33 cellular contexts compared by ENCODE assay signal in genomic region chr18:36901277-36901701, GRCh38.
DNase-seq lines count a peak whose midpoint lies in the region; ATAC-seq, FAIRE-seq and TF ChIP-seq lines count a peak whose summit lies in the region.
"Had no signal": no experiment of that assay in that cellular context is flagged by ENCODE, and none has a peak within 500 bp of the region (broad histone marks: within the 10 kb centered on the region; RNA-seq: fewer than 3 reads in every experiment).

No MANE protein-coding gene starts in this region.

- no peaks in the 10 kb centered on the region for H3K27me3 Mint-ChIP-seq in osteocyte (ENCODE audit: unreplicated experiment)
- H3K27me3 Mint-ChIP-seq: CD4-positive, alpha-beta T cell; IgD-negative memory B cell; stimulated activated naive CD8-positive, alpha-beta T cell treated with anti-CD3 and anti-CD28 coated beads, Interleukin-15, amount 100 ng/mL, for 72 hours had no signal

- peaks cover 0 to 12% of the 10 kb centered on the region in 2 experiments; a peak in 2 of 4 replicates for H3K4me1 ChIP-seq in SK-N-SH (ENCODE audit: control insufficient read depth in 1 of 2, insufficient read depth in 2 of 2, low read depth in 1 of 2, low read length in 1 of 2)
- H3K4me1 ChIP-seq in endothelial cell of umbilical vein (ENCODE audit: control insufficient read depth, extremely low read depth, insufficient read depth, low read length): peaks cover 7% of the 10 kb centered on the region
- H3K4me1 ChIP-seq in upper lobe of left lung: no peaks in the 10 kb centered on the region
- H3K4me1 ChIP-seq: neural progenitor cell, right lobe of liver, SJSA1 had no signal

- no peaks in the 10 kb centered on the region for H3K27me3 ChIP-seq in SK-N-SH (ENCODE audit: insufficient read depth)
- H3K27me3 ChIP-seq in endothelial cell of umbilical vein (ENCODE audit: control insufficient read depth in 2 of 2, insufficient read depth in 2 of 2, low read length in 2 of 2): no peaks in the 10 kb centered on the region
- H3K27me3 ChIP-seq in upper lobe of left lung: no peaks in the 10 kb centered on the region
- H3K27me3 ChIP-seq: brain microvascular endothelial cell, dorsolateral prefrontal cortex, neural progenitor cell, right lobe of liver, SJSA1, tibial artery had no signal

- H3K4me3 ChIP-seq in SK-N-SH (ENCODE audit: low read depth in 2 of 2, low read length in 1 of 2) (no peak overlapping the region), endothelial cell of umbilical vein (replicated peaks in 1 of 3; ENCODE audit: insufficient read depth in 1 of 3, low read depth in 1 of 3, low read length in 3 of 3) (no peak overlapping the region), upper lobe of left lung (no peak overlapping the region)
- H3K4me3 ChIP-seq: dorsolateral prefrontal cortex, GM12878, neural progenitor cell, right lobe of liver, SJSA1, tibial artery had no signal

- FAIRE-seq in endothelial cell of umbilical vein (lab: Jason Lieb, UNC): peak; percentile 50
- FAIRE-seq: endometrium, GM12878, keratinocyte, TTC549 had no signal

- no peak overlapping the region for H3K27ac ChIP-seq in SK-N-SH (ENCODE audit: low read depth in 2 of 2, low read length in 1 of 2)
- no peak overlapping the region for H3K27ac ChIP-seq in endothelial cell of umbilical vein (ENCODE audit: insufficient read depth, low read depth, low read length)
- no peak overlapping the region for H3K27ac ChIP-seq in upper lobe of left lung
- H3K27ac ChIP-seq: brain microvascular endothelial cell, dorsolateral prefrontal cortex, neural progenitor cell, right lobe of liver, RWPE1, SJSA1 had no signal

- no peaks in the 10 kb centered on the region for H3K9me1 ChIP-seq in endothelial cell of umbilical vein (replicated peaks; ENCODE audit: control insufficient read depth, extremely low read depth, insufficient read depth, low read length)

- TF ChIP-seq EP300 in SK-N-SH (IDR thresholded peaks at IDR 0.05; ENCODE audit: borderline replicate concordance in 1 of 2, low read depth in 1 of 2, low read length in 1 of 2): no peak
- no peak for TF ChIP-seq EP300 in upper lobe of left lung (IDR thresholded peaks at IDR 0.05)

- no peak for TF ChIP-seq RAD21 in SK-N-SH (IDR thresholded peaks at IDR 0.05; ENCODE audit: low read length)

- no TSS peak for BruUV-seq in endothelial cell of umbilical vein (replicated peaks; lab: Mats Ljungman, UMichigan)

- no peaks in the 10 kb centered on the region for H3K9me3 Mint-ChIP-seq in osteocyte (ENCODE audit: unreplicated experiment)
- H3K9me3 Mint-ChIP-seq: neural progenitor cell; stimulated activated naive CD8-positive, alpha-beta T cell treated with anti-CD3 and anti-CD28 coated beads, Interleukin-15, amount 100 ng/mL, for 72 hours had no signal

- H3K4me1 Mint-ChIP-seq in osteocyte (ENCODE audit: unreplicated experiment): peaks cover 25% of the 10 kb centered on the region
- H3K4me1 Mint-ChIP-seq: IgD-negative memory B cell; stimulated activated naive CD8-positive, alpha-beta T cell treated with anti-CD3 and anti-CD28 coated beads, Interleukin-15, amount 100 ng/mL, for 72 hours had no signal

- no peak for TF ChIP-seq CTCF in SK-N-SH (IDR thresholded peaks at IDR 0.05)
- no peak for TF ChIP-seq CTCF in endothelial cell of umbilical vein (IDR thresholded peaks at IDR 0.05; ENCODE audit: extremely low read depth in 1 of 2, insufficient read depth in 1 of 2, low read depth in 1 of 2, low read length in 2 of 2)
- no peak for TF ChIP-seq CTCF in osteocyte (IDR thresholded peaks at IDR 0.05)
- TF ChIP-seq CTCF in upper lobe of left lung (IDR thresholded peaks at IDR 0.05): no peak

- H3K4me2 ChIP-seq in SK-N-SH: no peak overlapping the region
- peak overlapping the region; percentile 1 for H3K4me2 ChIP-seq in endothelial cell of umbilical vein (ENCODE audit: insufficient read depth, low read length)
- H3K4me2 ChIP-seq: neural progenitor cell had no signal

- TF ChIP-seq POLR2A in endothelial cell of umbilical vein (IDR thresholded peaks at IDR 0.05; ENCODE audit: low read depth, low read length) (no peak), upper lobe of left lung (IDR thresholded peaks at IDR 0.05) (no peak)

- intact Hi-C loops in endothelial cell of umbilical vein (cut with micrococcal nuclease): no loop called here

- peaks cover 7% of the 10 kb centered on the region for H3F3A ChIP-seq in SK-N-SH (replicated peaks; ENCODE audit: insufficient read depth)

- H3K79me2 ChIP-seq in SK-N-SH (ENCODE audit: insufficient read depth): no peaks in the 10 kb centered on the region
- H3K79me2 ChIP-seq in endothelial cell of umbilical vein (ENCODE audit: control insufficient read depth, insufficient read depth, low read length): no peaks in the 10 kb centered on the region

- POLR2A ChIA-PET in SK-N-SH (lab: Yijun Ruan, JAX): no interaction called here
- POLR2A ChIA-PET in endothelial cell of umbilical vein (lab: Charles Lee): no interaction called here

- dilution Hi-C loops in endothelial cell of umbilical vein (cut with MboI; ENCODE audit: extremely low pct_ligation_motif_present, low sequenced_read_pairs): no loop called here

- H3K36me3 ChIP-seq in SK-N-SH (replicated peaks in 1 of 2; ENCODE audit: control insufficient read depth in 1 of 2, insufficient read depth in 2 of 2, low read length in 1 of 2): peaks cover 0 to 6% of the 10 kb centered on the region in 2 experiments
- no peaks in the 10 kb centered on the region for H3K36me3 ChIP-seq in endothelial cell of umbilical vein (ENCODE audit: control insufficient read depth in 2 of 2, extremely low read depth in 1 of 2, insufficient read depth in 2 of 2, low read length in 2 of 2)
- H3K36me3 ChIP-seq in upper lobe of left lung: no peaks in the 10 kb centered on the region
- H3K36me3 ChIP-seq: brain microvascular endothelial cell, neural progenitor cell, right lobe of liver, SJSA1 had no signal

- CTCF ChIA-PET in SK-N-SH (lab: Yijun Ruan, JAX) (interaction anchor here (0.9 kb wide), 1 partner anchor 12 kb away, joined by 3 read pairs; no protein-coding TSS in a partner anchor), endothelial cell of umbilical vein (lab: Charles Lee) (interaction anchor here (1.1 to 1.2 kb wide), 2 partner anchors 12 to 15 kb away, joined by 4 read pairs; no protein-coding TSS in a partner anchor)

- H3K4me3 Mint-ChIP-seq in osteocyte (ENCODE audit: unreplicated experiment): no peak overlapping the region
- H3K4me3 Mint-ChIP-seq: activated T-cell treated with anti-CD3 and anti-CD28 coated beads, Interleukin-2, amount 50 U/mL, for 4 hours; CD4-positive, alpha-beta T cell; IgD-negative memory B cell; neural progenitor cell; stimulated activated naive CD8-positive, alpha-beta T cell treated with anti-CD3 and anti-CD28 coated beads, Interleukin-15, amount 100 ng/mL, for 72 hours had no signal

- H3K36me3 Mint-ChIP-seq in osteocyte (ENCODE audit: unreplicated experiment): peaks cover 8% of the 10 kb centered on the region

- ATAC-seq in HG02973 (IDR thresholded peaks at IDR 0.05; ENCODE audit: unreplicated experiment) (no peak), HG03135 (IDR thresholded peaks at IDR 0.05; ENCODE audit: unreplicated experiment) (no peak), upper lobe of left lung (ENCODE audit: low FRiP score in 2 of 2) (no peak)
- ATAC-seq: activated T-cell treated with anti-CD3 and anti-CD28 coated beads, Interleukin-2, amount 50 U/mL, for 4 hours; GM12878; right lobe of liver; stimulated activated naive CD8-positive, alpha-beta T cell treated with anti-CD3 and anti-CD28 coated beads, Interleukin-15, amount 100 ng/mL, for 72 hours had no signal

- H2AFZ ChIP-seq in SK-N-SH (ENCODE audit: low read depth): no peak overlapping the region
- peak overlapping the region; percentile 11 for H2AFZ ChIP-seq in endothelial cell of umbilical vein (ENCODE audit: low read depth, low read length)
- H2AFZ ChIP-seq: neural progenitor cell had no signal

- H3K9me2 ChIP-seq in SK-N-SH: no peaks in the 10 kb centered on the region

- peak overlapping the region; percentile 12 for H3K27ac Mint-ChIP-seq in osteocyte (ENCODE audit: unreplicated experiment)
- H3K27ac Mint-ChIP-seq: CD4-positive, alpha-beta T cell; IgD-negative memory B cell; neural progenitor cell; stimulated activated naive CD8-positive, alpha-beta T cell treated with anti-CD3 and anti-CD28 coated beads, Interleukin-15, amount 100 ng/mL, for 72 hours had no signal

- peak; percentile 32 for DNase-seq in HCEC 1CT
- no peak for DNase-seq in SK-N-SH
- DNase-seq in endothelial cell of umbilical vein (ENCODE audit: low read depth, low spot score): peak; percentile 80
- no peak for DNase-seq in osteocyte (ENCODE audit: extremely low spot score, unreplicated experiment)
- DNase-seq in upper lobe of left lung: no peak
- DNase-seq in NCI-H1092 treated with DMSO at 0.1 percent for 48 hours (lab: John Stamatoyannopoulos, UW): no peak
- DNase-seq: activated CD4-positive, alpha-beta T cell treated with anti-CD3 and anti-CD28 coated beads, Interleukin-2, amount 50 U/mL, for 1 hour; activated CD4-positive, CD25-positive, alpha-beta regulatory T cell; activated gamma-delta T cell treated with Interleukin-2 at 50 U/mL for 16 hours; activated T-cell treated with anti-CD3 and anti-CD28 coated beads, Interleukin-2, amount 50 U/mL, for 4 hours; brain microvascular endothelial cell; CD4-positive, alpha-beta T cell; cerebellar nuclear complex; dorsolateral prefrontal cortex; H7; NCI-H1105; NCI-H187; NCI-H510A; right lobe of liver; stimulated activated CD4-positive, alpha-beta T cell treated with anti-CD3 and anti-CD28 coated beads, Interleukin-12 subunit alpha, Interleukin-12 subunit beta, amount 100 ng/mL, for 4 hours; stimulated activated CD4-positive, alpha-beta T cell treated with anti-CD3 and anti-CD28 coated beads, Interleukin-2, amount 100 ng/mL, for 48 hours; stimulated activated naive CD8-positive, alpha-beta T cell treated with anti-CD3 and anti-CD28 coated beads, Interleukin-15, amount 100 ng/mL, for 72 hours; tibial artery had no signal

- H4K20me1 ChIP-seq in SK-N-SH (ENCODE audit: insufficient read depth) (no peaks in the 10 kb centered on the region), endothelial cell of umbilical vein (replicated peaks; ENCODE audit: control insufficient read depth, extremely low read depth, insufficient read depth, low read length) (no peaks in the 10 kb centered on the region)

- 0 out of 2 replicates have a peak, but pooled peaks cover 4% of the 10 kb centered on the region for H3K9me3 ChIP-seq in SK-N-SH
- no peaks in the 10 kb centered on the region for H3K9me3 ChIP-seq in endothelial cell of umbilical vein (replicated peaks; ENCODE audit: control insufficient read depth, insufficient read depth, low read length)
- H3K9me3 ChIP-seq in upper lobe of left lung: peaks cover 0 to 5% (median 4%) of the 10 kb centered on the region in 4 donors
- H3K9me3 ChIP-seq: right lobe of liver, SJSA1, tibial artery had no signal

- WGBS in SK-N-SH (ENCODE audit: low lambda C conversion rate): 94% methylated on average over 1 of the region's 1 CpG
- WGBS in upper lobe of left lung, 2 donors: 35 to 61% methylated on average over 1 of the region's 1 CpG

- H3K9ac ChIP-seq in SK-N-SH (no peak overlapping the region), endothelial cell of umbilical vein (replicated peaks; ENCODE audit: extremely low read depth, insufficient read depth, low read length) (no peak overlapping the region)
- H3K9ac ChIP-seq: neural progenitor cell had no signal

TF ChIP-seq in endothelial cell of umbilical vein, 7 proteins besides CTCF, POLR2A, EP300 and RAD21 (continues in another document):
- TF ChIP-seq GATA2 (IDR thresholded peaks at IDR 0.05; ENCODE audit: insufficient read depth, insufficient read length, low read depth, low read length): no peak

Comparison
In these comparisons a context has a peak if more than half of its experiments do, and no peak if none do; other contexts are left out.
1. DNase-seq: peak in HCEC 1CT (single experiment) and endothelial cell of umbilical vein (single experiment); none in SK-N-SH (single experiment), osteocyte (single experiment), upper lobe of left lung (0 of 2) and NCI-H1092 treated with DMSO at 0.1 percent for 48 hours (single experiment).